ENCODE assay signal across 18 cellular contexts in genomic region chr10:71375954-71376353, GRCh38. TPM values are rescaled to one million over a fixed set of nuclear protein-coding genes. Genes with fewer than 3 reads are reported as not detected.
DNase-seq lines count a peak whose midpoint lies in the region; ATAC-seq and TF ChIP-seq lines count a peak whose summit lies in the region.
"Had no signal": no experiment of that assay in that cellular context is flagged by ENCODE, and none has a peak within 500 bp of the region (broad histone marks: within the 10 kb centered on the region; RNA-seq: fewer than 3 reads in every experiment).

No MANE protein-coding gene starts in this region.

- H3K9me3 Mint-ChIP-seq in activated naive CD4-positive, alpha-beta T cell treated with anti-CD3 and anti-CD28 coated beads, Interleukin-2, amount 50 U/mL, for 24 hours, result no peaks in the 10 kb centered on the region
- H3K9me3 Mint-ChIP-seq in activated naive CD4-positive, alpha-beta T cell treated with anti-CD3 and anti-CD28 coated beads, Interleukin-2, amount 50 U/mL, for 72 hours, result no peaks in the 10 kb centered on the region
- H3K9me3 Mint-ChIP-seq: H9, memory B cell had no signal

- H4K20me1 ChIP-seq in OCI-LY7 (ENCODE audit: insufficient read depth, low read length), result no peaks in the 10 kb centered on the region

- peak overlapping the region; percentile 70 for H3K4me3 Mint-ChIP-seq in activated naive CD4-positive, alpha-beta T cell treated with anti-CD3 and anti-CD28 coated beads, Interleukin-2, amount 50 U/mL, for 24 hours

- H3K4me1 ChIP-seq in OCI-LY7 (ENCODE audit: insufficient read depth, low read length, poor library complexity, severe bottlenecking) (peaks cover 67% of the 10 kb centered on the region), colonic mucosa (peaks cover 15% of the 10 kb centered on the region), transverse colon (peaks cover 12 to 38% (median 20%) of the 10 kb centered on the region in 4 donors), BE2C (no peaks in the 10 kb centered on the region)

- no peaks in the 10 kb centered on the region for H3K79me2 ChIP-seq in OCI-LY7 (ENCODE audit: insufficient read depth, low read depth, low read length)

- no peaks in the 10 kb centered on the region for H3K36me3 ChIP-seq in OCI-LY7 (ENCODE audit: insufficient read depth, low read length)
- no peaks in the 10 kb centered on the region for H3K36me3 ChIP-seq in colonic mucosa
- no peaks in the 10 kb centered on the region for H3K36me3 ChIP-seq in transverse colon
- H3K36me3 ChIP-seq in BE2C, result no peaks in the 10 kb centered on the region
- H3K36me3 ChIP-seq: Peyer's patch, sigmoid colon had no signal

- H3K27ac Mint-ChIP-seq in activated naive CD4-positive, alpha-beta T cell treated with anti-CD3 and anti-CD28 coated beads, Interleukin-2, amount 50 U/mL, for 24 hours, result no peak overlapping the region
- H3K27ac Mint-ChIP-seq in activated naive CD4-positive, alpha-beta T cell treated with anti-CD3 and anti-CD28 coated beads, Interleukin-2, amount 50 U/mL, for 72 hours, result peak overlapping the region in 1 of 2 donors; percentile 67
- H3K27ac Mint-ChIP-seq: memory B cell had no signal

- H3K9me2 ChIP-seq in OCI-LY7 (ENCODE audit: insufficient read depth, low read length), result no peaks in the 10 kb centered on the region

- no peak overlapping the region for H3K9ac ChIP-seq in colonic mucosa (ENCODE audit: low read depth in 2 of 2, low read length in 2 of 2)

- TF ChIP-seq EP300 in transverse colon (IDR thresholded peaks at IDR 0.05; ENCODE audit: low read depth), result no peak

- peak overlapping the region; percentile 89 for H3K4me3 ChIP-seq in OCI-LY7 (ENCODE audit: low read depth, low read length, poor library complexity, severe bottlenecking)
- no peak overlapping the region for H3K4me3 ChIP-seq in colonic mucosa
- no peak overlapping the region for H3K4me3 ChIP-seq in transverse colon
- no peak overlapping the region for H3K4me3 ChIP-seq in BE2C (ENCODE audit: low read depth, low read length)
- H3K4me3 ChIP-seq: sigmoid colon had no signal

- H3K4me1 Mint-ChIP-seq in activated naive CD4-positive, alpha-beta T cell treated with anti-CD3 and anti-CD28 coated beads, Interleukin-2, amount 50 U/mL, for 24 hours, result peaks cover 9% of the 10 kb centered on the region

- in situ Hi-C loops in transverse colon (cut with MboI; ENCODE audit: low pct_ligation_motif_present in 1 of 4, low pct_unique_long_range_greater_than_20kb in 1 of 4, low sequenced_read_pairs in 3 of 4) (loop anchor here in 3 of 4 donors (25.0 kb wide), 3 partner anchors 186 to 436 kb away; partner anchors contain the start of gene C10orf105 (in 2 of the 3)), GM13977 (cut with MboI; ENCODE audit: low pct_unique_long_range_greater_than_20kb, low sequenced_read_pairs, unreplicated experiment) (no loop called here)

- intact Hi-C loops in OCI-LY7 (cut with micrococcal nuclease; ENCODE audit: unreplicated experiment), result no loop called here
- intact Hi-C loops in colonic mucosa (cut with DNase I), result loop anchor here (5.0 kb wide), 1 partner anchor 59 kb away; the partner anchor contains the start of gene SLC29A3
- intact Hi-C loops in transverse colon (cut with DNase I; ENCODE audit: low total_unique reads), result no loop called here

- H3K27me3 ChIP-seq in colonic mucosa (no peaks in the 10 kb centered on the region), transverse colon (no peaks in the 10 kb centered on the region), BE2C (no peaks in the 10 kb centered on the region)
- H3K27me3 ChIP-seq: Peyer's patch, sigmoid colon had no signal

- H3K27ac ChIP-seq in OCI-LY7 (ENCODE audit: low read depth, low read length, poor library complexity, severe bottlenecking) (no peak overlapping the region), colonic mucosa (peak overlapping the region; percentile 80), transverse colon (peak overlapping the region; percentile 3 to 89 (median 86))

- TF ChIP-seq POLR2A in transverse colon (IDR thresholded peaks at IDR 0.05), result no peak

- H3K27me3 Mint-ChIP-seq in activated naive CD4-positive, alpha-beta T cell treated with anti-CD3 and anti-CD28 coated beads, Interleukin-2, amount 50 U/mL, for 24 hours, result no peaks in the 10 kb centered on the region
- H3K27me3 Mint-ChIP-seq: memory B cell had no signal

- CTCF ChIA-PET in OCI-LY7 (lab: Charles Lee; ENCODE audit: unreplicated experiment), result interaction anchor here (0.6 to 0.8 kb wide), 3 partner anchors 10 to 895 kb away, joined by 3 to 4 read pairs (median 3); no protein-coding TSS in a partner anchor

- ATAC-seq in activated naive CD4-positive, alpha-beta T cell treated with anti-CD3 and anti-CD28 coated beads, Interleukin-2, amount 50 U/mL, for 72 hours, result no peak
- no peak for ATAC-seq in HG03039 (IDR thresholded peaks at IDR 0.05; ENCODE audit: unreplicated experiment)
- ATAC-seq: SK-N-SH treated with all-trans-retinoic acid at 6 μM for 48 hours had no signal

- H2AFZ ChIP-seq in OCI-LY7 (ENCODE audit: low read length), result no peak overlapping the region

- DNase-seq in activated naive CD4-positive, alpha-beta T cell treated with anti-CD3 and anti-CD28 coated beads, Interleukin-2, amount 50 U/mL, for 72 hours (ENCODE audit: low spot score in 2 of 2), result no peak
- no peak for DNase-seq in OCI-LY7 (ENCODE audit: low spot score)
- no peak for DNase-seq in colonic mucosa
- DNase-seq in transverse colon, result no peak
- DNase-seq in BE2C, result no peak
- DNase-seq in GM13977 (ENCODE audit: low spot score), result no peak
- DNase-seq: activated CD8-positive, alpha-beta memory T cell treated with anti-CD3 and anti-CD28 coated beads, Interleukin-2, amount 50 U/mL, for 4 hours; amniotic stem cell; H9; islet precursor cell; NCI-H2107; NCI-H774; Peyer's patch; sigmoid colon had no signal

- TF ChIP-seq CTCF in OCI-LY7 (conservative IDR thresholded peaks at IDR 0.05; ENCODE audit: low read length), result no peak
- no peak for TF ChIP-seq CTCF in colonic mucosa (IDR thresholded peaks at IDR 0.05)
- TF ChIP-seq CTCF in transverse colon (IDR thresholded peaks at IDR 0.05), result no peak
- no peak for TF ChIP-seq CTCF in BE2C (IDR thresholded peaks at IDR 0.05; ENCODE audit: low read depth, low read length)
- TF ChIP-seq CTCF in GM13977 (IDR thresholded peaks at IDR 0.05; ENCODE audit: extremely low read depth, insufficient read depth, missing control alignments), result no peak

- 10 to 39% methylated on average over 2 to 3 of the region's 3 CpGs for WGBS in transverse colon (ENCODE audit: low coverage in 1 of 2), 2 donors

- POLR2A ChIA-PET in OCI-LY7 (lab: Charles Lee), result interaction anchor here (0.8 to 1.7 kb wide), 5 partner anchors 45 to 321 kb away, joined by 3 to 7 read pairs (median 3); partner anchors contain the start of gene SLC29A3

- BruUV-seq in OCI-LY7 (replicated peaks; lab: Mats Ljungman, UMichigan), result no TSS peak

- H3K36me3 Mint-ChIP-seq in activated naive CD4-positive, alpha-beta T cell treated with anti-CD3 and anti-CD28 coated beads, Interleukin-2, amount 50 U/mL, for 24 hours, result no peaks in the 10 kb centered on the region
- H3K36me3 Mint-ChIP-seq in activated naive CD4-positive, alpha-beta T cell treated with anti-CD3 and anti-CD28 coated beads, Interleukin-2, amount 50 U/mL, for 72 hours, result no peaks in the 10 kb centered on the region
- H3K36me3 Mint-ChIP-seq: memory B cell had no signal

- no peaks in the 10 kb centered on the region for H3K9me3 ChIP-seq in OCI-LY7 (ENCODE audit: low read length)
- no peaks in the 10 kb centered on the region for H3K9me3 ChIP-seq in colonic mucosa
- H3K9me3 ChIP-seq in transverse colon, result no peaks in the 10 kb centered on the region
- no peaks in the 10 kb centered on the region for H3K9me3 ChIP-seq in BE2C
- H3K9me3 ChIP-seq: Peyer's patch, sigmoid colon had no signal

- peak overlapping the region; percentile 88 for H3K4me2 ChIP-seq in OCI-LY7 (ENCODE audit: low read length)

RNA-seq across cellular contexts. Expression of gene CDH23, which starts 20.8 kb away (rescaled TPM):
- 10 to 100 TPM in 1 of 2 donors, 1 to 10 TPM in 1; 1.7 to 11.2 TPM for total RNA-seq in activated naive CD4-positive, alpha-beta T cell treated with anti-CD3 and anti-CD28 coated beads, Interleukin-2, amount 50 U/mL, for 72 hours
- 0.33 and 0.92 TPM in 2 replicates for total RNA-seq in OCI-LY7 (2014; rRNA removed; shearing (Covaris generic))
- 8.1 and 9.9 TPM in 2 replicates for total RNA-seq in OCI-LY7 (2022)
- total RNA-seq in colonic mucosa, result 1 to 10 TPM; 1.4 to 1.6 TPM
- 10 to 100 TPM in 1 of 4 donors, 1 to 10 TPM in 3; 2.9 to 16.1 (median 5.9) TPM for total RNA-seq in transverse colon
- 0.28 TPM for polyA plus RNA-seq in BE2C (2012; ENCODE audit: insufficient read depth, insufficient read length, low read depth)

RNA-seq across cellular contexts. Expression of gene SLC29A3, which starts 56.9 kb away (rescaled TPM):
- 1 to 10 TPM; 2.0 to 2.1 TPM for total RNA-seq in activated naive CD4-positive, alpha-beta T cell treated with anti-CD3 and anti-CD28 coated beads, Interleukin-2, amount 50 U/mL, for 72 hours
- total RNA-seq in OCI-LY7 (2014; rRNA removed; shearing (Covaris generic)), result 1.4 and 1.7 TPM in 2 replicates
- 7.3 and 8.2 TPM in 2 replicates for total RNA-seq in OCI-LY7 (2022)
- total RNA-seq in colonic mucosa, result 1 to 10 TPM; 3.8 to 6.5 TPM
- 1 to 10 TPM in 3 of 4 donors, under 1 TPM in 1; 0.75 to 6.4 (median 3.4) TPM for total RNA-seq in transverse colon
- polyA plus RNA-seq in BE2C (2012; ENCODE audit: insufficient read depth, insufficient read length, low read depth), result 7.7 TPM
